8 cellular contexts compared by ENCODE assay signal in genomic region chr13:46554971-46555370, GRCh38. TPM values are rescaled to one million over a fixed set of nuclear protein-coding genes. Genes with fewer than 3 reads are reported as not detected.
DNase-seq lines count a peak whose midpoint lies in the region; ATAC-seq and TF ChIP-seq lines count a peak whose summit lies in the region.

No MANE protein-coding gene starts in this region.

- ATAC-seq in natural killer cell treated with Interleukin-12 subunit alpha and Interleukin-12 subunit beta and Interleukin-15 and Interleukin-18, amount 100 ng/mL, for 72 hours: no peak
- ATAC-seq in GM18519 (IDR thresholded peaks at IDR 0.05; ENCODE audit: low FRiP score, unreplicated experiment) (no peak), GM21825 (IDR thresholded peaks at IDR 0.05; ENCODE audit: unreplicated experiment) (no peak)

- no peaks in the 10 kb centered on the region for H3K36me3 Mint-ChIP-seq in natural killer cell treated with Interleukin-12 subunit alpha and Interleukin-12 subunit beta and Interleukin-15 and Interleukin-18, amount 100 ng/mL, for 72 hours

- H3K4me1 Mint-ChIP-seq in natural killer cell treated with Interleukin-12 subunit alpha and Interleukin-12 subunit beta and Interleukin-15 and Interleukin-18, amount 100 ng/mL, for 72 hours (ENCODE audit: low read depth in 2 of 2): peaks cover 43 to 44% of the 10 kb centered on the region in 2 donors

- CTCF ChIA-PET in BJ (lab: Yijun Ruan, JAX): interaction anchor here (0.8 to 1.5 kb wide), 3 partner anchors 17 to 165 kb away, joined by 3 to 6 read pairs (median 4); no protein-coding TSS in a partner anchor

- peak overlapping the region; percentile 96 for H3K4me3 Mint-ChIP-seq in natural killer cell treated with Interleukin-12 subunit alpha and Interleukin-12 subunit beta and Interleukin-15 and Interleukin-18, amount 100 ng/mL, for 72 hours

- H3K4me3 ChIP-seq in BJ (ENCODE audit: low read depth, low read length): peak overlapping the region; percentile 100
- H3K4me3 ChIP-seq in coronary artery: peak overlapping the region; percentile 88

- H3K36me3 ChIP-seq in BJ (ENCODE audit: control insufficient read depth, insufficient read depth, low read length): no peaks in the 10 kb centered on the region

- DNase-seq in BJ (ENCODE audit: low read depth): no peak
- DNase-seq in Kasumi-1 (lab: John Stamatoyannopoulos, UW): peak; percentile 10 to 16
- no peak for DNase-seq in coronary artery (ENCODE audit: low spot score)
- no peak for DNase-seq in natural killer cell treated with Interleukin-12 subunit alpha and Interleukin-12 subunit beta and Interleukin-15 and Interleukin-18, amount 100 ng/mL, for 72 hours (ENCODE audit: low spot score)
- DNase-seq in iPS-NIHi11 (ENCODE audit: low spot score): no peak
- no peak for DNase-seq in NK-92 treated with Interleukin-12 subunit alpha and Interleukin-12 subunit beta, amount 100 ng/mL, for 24 hours (lab: John Stamatoyannopoulos, UW)

- POLR2A ChIA-PET in BJ (lab: Charles Lee): no interaction called here

- no peaks in the 10 kb centered on the region for H3K9me3 Mint-ChIP-seq in natural killer cell treated with Interleukin-12 subunit alpha and Interleukin-12 subunit beta and Interleukin-15 and Interleukin-18, amount 100 ng/mL, for 72 hours

- H3K27ac Mint-ChIP-seq in natural killer cell treated with Interleukin-12 subunit alpha and Interleukin-12 subunit beta and Interleukin-15 and Interleukin-18, amount 100 ng/mL, for 72 hours: peak overlapping the region; percentile 71 to 88

- no peaks in the 10 kb centered on the region for H3K27me3 ChIP-seq in BJ (ENCODE audit: control insufficient read depth, insufficient read depth, low read length)

- H3K27ac ChIP-seq in coronary artery: peak overlapping the region; percentile 93 to 94

- TF ChIP-seq CTCF in BJ (IDR thresholded peaks at IDR 0.05; ENCODE audit: insufficient read depth, low read depth, low read length) (no peak), coronary artery (IDR thresholded peaks at IDR 0.05) (no peak)

- H3K27me3 Mint-ChIP-seq in natural killer cell treated with Interleukin-12 subunit alpha and Interleukin-12 subunit beta and Interleukin-15 and Interleukin-18, amount 100 ng/mL, for 72 hours: no peaks in the 10 kb centered on the region

RNA-seq across cellular contexts. Expression of gene LRCH1, which starts 2.0 kb away (rescaled TPM):
- polyA plus RNA-seq in BJ (2011; rRNA removed): 8.3 and 13.2 TPM in 2 replicates
- 11.7 and 12.8 TPM in 2 replicates for polyA minus RNA-seq in BJ (2011; rRNA and poly(A)+ RNA removed)
- 10 to 100 TPM; 24.9 to 26.0 TPM for total RNA-seq in natural killer cell treated with Interleukin-12 subunit alpha and Interleukin-12 subunit beta and Interleukin-15 and Interleukin-18, amount 100 ng/mL, for 72 hours

Comparison
In these comparisons a context has a peak if more than half of its experiments do, and no peak if none do; other contexts are left out.
1. DNase-seq: peak in Kasumi-1 (2 of 2); none in BJ (single experiment), coronary artery (single experiment), natural killer cell treated with Interleukin-12 subunit alpha and Interleukin-12 subunit beta and Interleukin-15 and Interleukin-18, amount 100 ng/mL, for 72 hours (single experiment), iPS-NIHi11 (single experiment) and NK-92 treated with Interleukin-12 subunit alpha and Interleukin-12 subunit beta, amount 100 ng/mL, for 24 hours (single experiment).